Comparison of ENCODE assay signal across 11 cellular contexts in genomic region chr14:29846339-29847129, GRCh38.
A peak's percentile ranks its signal among the peaks of the same experiment; 100 is the strongest.
DNase-seq lines count a peak whose midpoint lies in the region; ATAC-seq and TF ChIP-seq lines count a peak whose summit lies in the region.
"Had no signal": no experiment of that assay in that cellular context is flagged by ENCODE, and none has a peak within 500 bp of the region (broad histone marks: within the 10 kb centered on the region; RNA-seq: fewer than 3 reads in every experiment).

No MANE protein-coding gene starts in this region.

- TF ChIP-seq CTCF in IMR-90 (conservative IDR thresholded peaks at IDR 0.05; ENCODE audit: low read depth, low read length) = no peak
- no peak for TF ChIP-seq CTCF in GM13976 (IDR thresholded peaks at IDR 0.05; ENCODE audit: borderline replicate concordance, control extremely low read depth, extremely low read depth, insufficient read depth, missing control alignments)
- no peak for TF ChIP-seq CTCF in osteocyte (IDR thresholded peaks at IDR 0.05)

- H4K5ac ChIP-seq in IMR-90 (ENCODE audit: low read depth, low read length) = no peak overlapping the region

- BruUV-seq in IMR-90 (replicated peaks; lab: Mats Ljungman, UMichigan) = no TSS peak

- H2BK5ac ChIP-seq in IMR-90 (ENCODE audit: low read depth, low read length, poor library complexity, severe bottlenecking) = no peak overlapping the region

- in situ Hi-C loops in IMR-90 (cut with MboI; ENCODE audit: low sequenced_read_pairs) = no loop called here
- in situ Hi-C loops in GM23248 (cut with MboI) = no loop called here
- in situ Hi-C loops in GM13976 (cut with MboI; ENCODE audit: low sequenced_read_pairs, unreplicated experiment) = no loop called here

- no peak overlapping the region for H2BK15ac ChIP-seq in IMR-90 (ENCODE audit: low read depth, low read length)

- ATAC-seq in GM18511 (IDR thresholded peaks at IDR 0.05; ENCODE audit: unreplicated experiment) (peak; percentile 72), GM21786 (IDR thresholded peaks at IDR 0.05; ENCODE audit: unreplicated experiment) (peak; percentile 62), IMR-90 (ENCODE audit: low read depth) (no peak)
- ATAC-seq: SK-N-SH treated with all-trans-retinoic acid at 6 μM for 48 hours had no signal

- H3K23ac ChIP-seq in IMR-90 (ENCODE audit: low read depth, low read length) = no peak overlapping the region

- no peak overlapping the region for H3K4me2 ChIP-seq in IMR-90 (ENCODE audit: low read depth, low read length)
- no peak overlapping the region for H3K4me2 ChIP-seq in GM23248 (ENCODE audit: unreplicated experiment)

- peaks cover 5% of the 10 kb centered on the region; the same call in 1 of the 2 replicates for H3F3A ChIP-seq in GM23248 (ENCODE audit: insufficient read depth)

- no peak overlapping the region for H2BK20ac ChIP-seq in IMR-90 (ENCODE audit: low read depth, low read length)

- no peak for TF ChIP-seq RAD21 in IMR-90 (IDR thresholded peaks at IDR 0.05; ENCODE audit: low read length)

- H4K91ac ChIP-seq in IMR-90 (ENCODE audit: insufficient read depth, low read depth, low read length) = no peak overlapping the region

- H3K4me3 ChIP-seq in IMR-90 (ENCODE audit: insufficient read depth, low read depth, low read length) (no peak overlapping the region), GM23248 (no peak overlapping the region)
- H3K4me3 ChIP-seq: dorsolateral prefrontal cortex had no signal

- no peaks in the 10 kb centered on the region for H3K36me3 ChIP-seq in IMR-90 (ENCODE audit: control insufficient read depth, insufficient read depth, low read length)
- no peaks in the 10 kb centered on the region for H3K36me3 ChIP-seq in GM23248 (ENCODE audit: low read depth)

- H3K27me3 Mint-ChIP-seq in osteocyte (ENCODE audit: unreplicated experiment) = no peaks in the 10 kb centered on the region

- CTCF ChIA-PET in IMR-90 (lab: Yijun Ruan, JAX) = interaction anchor here (0.5 to 0.7 kb wide), 2 partner anchors 12 to 424 kb away, joined by 3 read pairs; no protein-coding TSS in a partner anchor

- no peaks in the 10 kb centered on the region for H3K27me3 ChIP-seq in IMR-90 (ENCODE audit: control insufficient read depth, insufficient read depth, low read length)
- H3K27me3 ChIP-seq in GM23248 (replicated peaks; ENCODE audit: insufficient read depth) = no peaks in the 10 kb centered on the region
- H3K27me3 ChIP-seq: dorsolateral prefrontal cortex had no signal

- dilution Hi-C loops in IMR-90 (cut with HindIII; ENCODE audit: low sequenced_read_pairs, unreplicated experiment) = no loop called here

- H3K4ac ChIP-seq in IMR-90 (ENCODE audit: low read depth, low read length) = no peak overlapping the region

- no peaks in the 10 kb centered on the region for H3K36me3 Mint-ChIP-seq in osteocyte (ENCODE audit: unreplicated experiment)

- H2AK5ac ChIP-seq in IMR-90 (ENCODE audit: low read depth, low read length) = no peak overlapping the region

- H3K79me1 ChIP-seq in IMR-90 (ENCODE audit: low read depth in 1 of 2, low read length in 2 of 2) = peaks cover 24 to 30% of the 10 kb centered on the region in 2 experiments; a peak in 3 of 4 replicates

- DNase-seq in IMR-90 = peak; percentile 69
- peak; percentile 88 for DNase-seq in glomerular visceral epithelial cell (ENCODE audit: extremely low spot score)
- no peak for DNase-seq in GM23248
- DNase-seq in SKM-1 (lab: John Stamatoyannopoulos, UW; ENCODE audit: unreplicated experiment) = no peak
- no peak for DNase-seq in GM13976 (ENCODE audit: low spot score)
- DNase-seq in osteocyte (ENCODE audit: extremely low spot score, unreplicated experiment) = no peak
- DNase-seq: dorsolateral prefrontal cortex had no signal

- intact Hi-C loops in IMR-90 (cut with micrococcal nuclease) = no loop called here

- no peak overlapping the region for H3K27ac Mint-ChIP-seq in osteocyte (ENCODE audit: unreplicated experiment)
- H3K27ac Mint-ChIP-seq: activated T-helper 1 cell treated with anti-CD3 and anti-CD28 coated beads, Interleukin-12 subunit alpha, Interleukin-12 subunit beta, Interleukin-2, Interleukin-4 antibody, amounts not matched to agents 30 ng/mL and 10 ng/mL and 1 ng/mL, durations not matched to agents 14 hours and 24 hours and 36 hours had no signal

- no peak overlapping the region for H3K14ac ChIP-seq in IMR-90 (replicated peaks; ENCODE audit: low read depth, low read length)

- no peak overlapping the region for H3K18ac ChIP-seq in IMR-90 (ENCODE audit: low read depth, low read length)

- no peaks in the 10 kb centered on the region; the same call in 1 of the 2 replicates for H3K9me1 ChIP-seq in IMR-90 (ENCODE audit: insufficient read depth, low read length)

- H3K27ac ChIP-seq in IMR-90 (ENCODE audit: insufficient read depth, low read length) (no peak overlapping the region), GM23248 (no peak overlapping the region)
- H3K27ac ChIP-seq: dorsolateral prefrontal cortex had no signal

- H3K56ac ChIP-seq in IMR-90 (ENCODE audit: extremely low read depth, insufficient read depth, low read length) = no peak overlapping the region

- TF ChIP-seq POLR2A in IMR-90 (IDR thresholded peaks at IDR 0.05; ENCODE audit: low read depth, low read length) = no peak

- H3K9me2 ChIP-seq in GM23248 (ENCODE audit: insufficient read depth) = no peaks in the 10 kb centered on the region

- H3K79me2 ChIP-seq in GM23248 (ENCODE audit: insufficient read depth) = peaks cover 97% of the 10 kb centered on the region

- H3K9me3 ChIP-seq in IMR-90 (ENCODE audit: control insufficient read depth, insufficient read depth, low read length) (no peaks in the 10 kb centered on the region), GM23248 (ENCODE audit: low read depth) (no peaks in the 10 kb centered on the region)

- H2BK120ac ChIP-seq in IMR-90 (ENCODE audit: low read depth, low read length) = no peak overlapping the region

- H3K9ac ChIP-seq in IMR-90 (ENCODE audit: low read depth, low read length) (no peak overlapping the region), GM23248 (no peak overlapping the region)

- peaks cover 6% of the 10 kb centered on the region for H3K4me1 Mint-ChIP-seq in osteocyte (ENCODE audit: unreplicated experiment)

- H2AFZ ChIP-seq in IMR-90 (replicated peaks; ENCODE audit: low read length, poor library complexity) (no peak overlapping the region), GM23248 (no peak overlapping the region)

- no peak overlapping the region for H2AK9ac ChIP-seq in IMR-90 (replicated peaks; ENCODE audit: low read depth, low read length, poor library complexity)

- H4K20me1 ChIP-seq in IMR-90 (ENCODE audit: insufficient read depth, low read length) (peaks cover 21% of the 10 kb centered on the region), GM23248 (ENCODE audit: insufficient read depth) (peaks cover 14% of the 10 kb centered on the region)

- H3K4me3 Mint-ChIP-seq in osteocyte (ENCODE audit: unreplicated experiment) = no peak overlapping the region
- H3K4me3 Mint-ChIP-seq: activated T-helper 1 cell treated with anti-CD3 and anti-CD28 coated beads, Interleukin-12 subunit alpha, Interleukin-12 subunit beta, Interleukin-2, Interleukin-4 antibody, amounts not matched to agents 30 ng/mL and 10 ng/mL and 1 ng/mL, durations not matched to agents 14 hours and 24 hours and 36 hours had no signal

- POLR2A ChIA-PET in IMR-90 (lab: Charles Lee; ENCODE audit: unreplicated experiment) = interaction anchor here (0.7 kb wide), 1 partner anchor 11 kb away, joined by 3 read pairs; no protein-coding TSS in a partner anchor

- no peaks in the 10 kb centered on the region for H3K9me3 Mint-ChIP-seq in osteocyte (ENCODE audit: unreplicated experiment)

- WGBS in IMR-90 (ENCODE audit: extremely low coverage in 2 of 2, insufficient read length in 1 of 2), 2 experiments = 20% methylated on average over 1 of the region's 2 CpGs; no CpG with 5 or more reads in 1 of the 2 experiments
- 97% methylated on average over 2 of the region's 2 CpGs for WGBS in GM23248 (ENCODE audit: low coverage in 1 of 2, low lambda C conversion rate in 2 of 2, missing lambda C conversion rate in 2 of 2), 2 experiments

- H4K8ac ChIP-seq in IMR-90 (ENCODE audit: low read depth in 2 of 2, low read length in 2 of 2) = no peak overlapping the region

- H3K4me1 ChIP-seq in IMR-90 (ENCODE audit: control insufficient read depth, insufficient read depth, low read length) (no peaks in the 10 kb centered on the region), GM23248 (ENCODE audit: insufficient read depth) (no peaks in the 10 kb centered on the region)

TF ChIP-seq in IMR-90, 13 proteins besides CTCF, POLR2A, EP300 and RAD21 (continues in another document):
- no peak for TF ChIP-seq BHLHE40 (IDR thresholded peaks at IDR 0.05; ENCODE audit: low read depth, low read length)
- no peak for TF ChIP-seq MXI1 (IDR thresholded peaks at IDR 0.05; ENCODE audit: borderline replicate concordance, low read depth, low read length)
- no peak for TF ChIP-seq MAZ (IDR thresholded peaks at IDR 0.05; ENCODE audit: borderline replicate concordance, low read depth, low read length)
- TF ChIP-seq RFX5 (IDR thresholded peaks at IDR 0.05; ENCODE audit: low read depth, low read length) = no peak
- TF ChIP-seq CHD1 (IDR thresholded peaks at IDR 0.05; ENCODE audit: low read depth, low read length) = no peak
- TF ChIP-seq MAFK (IDR thresholded peaks at IDR 0.05; ENCODE audit: low read depth, low read length) = no peak
- no peak for TF ChIP-seq USF2 (IDR thresholded peaks at IDR 0.05; ENCODE audit: low read depth, low read length)
- TF ChIP-seq, protein P1, sequence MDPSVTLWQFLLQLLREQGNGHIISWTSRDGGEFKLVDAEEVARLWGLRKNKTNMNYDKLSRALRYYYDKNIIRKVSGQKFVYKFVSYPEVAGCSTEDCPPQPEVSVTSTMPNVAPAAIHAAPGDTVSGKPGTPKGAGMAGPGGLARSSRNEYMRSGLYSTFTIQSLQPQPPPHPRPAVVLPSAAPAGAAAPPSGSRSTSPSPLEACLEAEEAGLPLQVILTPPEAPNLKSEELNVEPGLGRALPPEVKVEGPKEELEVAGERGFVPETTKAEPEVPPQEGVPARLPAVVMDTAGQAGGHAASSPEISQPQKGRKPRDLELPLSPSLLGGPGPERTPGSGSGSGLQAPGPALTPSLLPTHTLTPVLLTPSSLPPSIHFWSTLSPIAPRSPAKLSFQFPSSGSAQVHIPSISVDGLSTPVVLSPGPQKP (IDR thresholded peaks at IDR 0.05; ENCODE audit: borderline replicate concordance, low read depth, low read length) = no peak
- TF ChIP-seq RCOR1 (IDR thresholded peaks at IDR 0.05; ENCODE audit: insufficient replicate concordance, low read length) = no peak
- TF ChIP-seq FOS (IDR thresholded peaks at IDR 0.05; ENCODE audit: low read depth, low read length) = no peak
- TF ChIP-seq CEBPB (IDR thresholded peaks at IDR 0.05; ENCODE audit: low read depth, low read length) = no peak
- TF ChIP-seq SMC3 (IDR thresholded peaks at IDR 0.05; ENCODE audit: low read depth, low read length) = no peak

Comparison
In these comparisons a context has a peak if more than half of its experiments do, and no peak if none do; other contexts are left out.
1. DNase-seq: peak in IMR-90 (single experiment) and glomerular visceral epithelial cell (single experiment); none in GM23248 (single experiment), SKM-1 (single experiment), GM13976 (single experiment) and osteocyte (single experiment).